In the genomic region with DNA sequence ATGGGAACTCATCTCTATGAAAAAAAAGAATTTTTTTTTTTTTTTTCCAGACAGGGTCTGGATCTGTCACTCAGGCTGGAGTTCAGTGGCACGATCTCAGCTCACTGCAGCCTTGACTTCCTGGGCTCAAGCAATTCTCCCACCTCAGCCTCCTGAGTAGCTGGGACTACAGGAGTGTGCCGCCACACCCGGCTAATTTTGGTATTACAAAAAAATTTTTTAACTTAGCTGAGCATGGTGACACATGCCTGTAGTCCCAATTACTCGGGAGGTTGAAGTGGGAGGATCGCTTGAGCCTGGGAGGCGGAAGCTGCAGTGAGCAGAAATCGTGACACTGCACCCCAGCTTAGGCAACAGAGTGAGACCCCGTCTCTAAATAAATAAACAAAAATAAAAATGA, we compare ENCODE assay signal across 1 cellular context.
TF ChIP-seq lines count a peak whose summit lies in the region.

No MANE protein-coding gene starts in this region.

TF ChIP-seq in GM23338, 12 proteins besides CTCF, POLR2A, EP300 and RAD21 (continued from another document):
- TF ChIP-seq, protein P1, sequence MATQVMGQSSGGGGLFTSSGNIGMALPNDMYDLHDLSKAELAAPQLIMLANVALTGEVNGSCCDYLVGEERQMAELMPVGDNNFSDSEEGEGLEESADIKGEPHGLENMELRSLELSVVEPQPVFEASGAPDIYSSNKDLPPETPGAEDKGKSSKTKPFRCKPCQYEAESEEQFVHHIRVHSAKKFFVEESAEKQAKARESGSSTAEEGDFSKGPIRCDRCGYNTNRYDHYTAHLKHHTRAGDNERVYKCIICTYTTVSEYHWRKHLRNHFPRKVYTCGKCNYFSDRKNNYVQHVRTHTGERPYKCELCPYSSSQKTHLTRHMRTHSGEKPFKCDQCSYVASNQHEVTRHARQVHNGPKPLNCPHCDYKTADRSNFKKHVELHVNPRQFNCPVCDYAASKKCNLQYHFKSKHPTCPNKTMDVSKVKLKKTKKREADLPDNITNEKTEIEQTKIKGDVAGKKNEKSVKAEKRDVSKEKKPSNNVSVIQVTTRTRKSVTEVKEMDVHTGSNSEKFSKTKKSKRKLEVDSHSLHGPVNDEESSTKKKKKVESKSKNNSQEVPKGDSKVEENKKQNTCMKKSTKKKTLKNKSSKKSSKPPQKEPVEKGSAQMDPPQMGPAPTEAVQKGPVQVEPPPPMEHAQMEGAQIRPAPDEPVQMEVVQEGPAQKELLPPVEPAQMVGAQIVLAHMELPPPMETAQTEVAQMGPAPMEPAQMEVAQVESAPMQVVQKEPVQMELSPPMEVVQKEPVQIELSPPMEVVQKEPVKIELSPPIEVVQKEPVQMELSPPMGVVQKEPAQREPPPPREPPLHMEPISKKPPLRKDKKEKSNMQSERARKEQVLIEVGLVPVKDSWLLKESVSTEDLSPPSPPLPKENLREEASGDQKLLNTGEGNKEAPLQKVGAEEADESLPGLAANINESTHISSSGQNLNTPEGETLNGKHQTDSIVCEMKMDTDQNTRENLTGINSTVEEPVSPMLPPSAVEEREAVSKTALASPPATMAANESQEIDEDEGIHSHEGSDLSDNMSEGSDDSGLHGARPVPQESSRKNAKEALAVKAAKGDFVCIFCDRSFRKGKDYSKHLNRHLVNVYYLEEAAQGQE (IDR thresholded peaks at IDR 0.05; ENCODE audit: unreplicated experiment) = no peak
